Comparison of ENCODE assay signal across 20 cellular contexts in the genomic region with DNA sequence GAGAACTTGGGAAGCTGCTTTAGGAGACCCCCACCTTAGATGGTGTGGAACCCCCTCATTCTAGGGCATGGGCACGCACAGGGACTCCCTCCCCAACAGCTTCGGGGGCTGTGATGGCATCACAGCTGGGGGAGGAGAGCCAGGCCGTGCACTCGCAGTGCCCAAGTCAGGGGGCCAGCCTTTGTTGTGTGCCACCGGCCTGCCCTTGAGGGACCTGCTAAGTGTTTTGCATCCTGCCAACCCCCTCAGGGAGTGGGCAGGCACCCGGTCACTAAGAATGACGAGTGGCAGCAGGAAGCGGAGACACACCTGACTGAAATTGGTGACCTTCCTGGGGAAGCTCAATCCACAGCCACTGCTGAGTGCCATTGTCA.
A peak's percentile ranks its signal among the peaks of the same experiment; 100 is the strongest.
DNase-seq lines count a peak whose midpoint lies in the region; ATAC-seq, FAIRE-seq and TF ChIP-seq lines count a peak whose summit lies in the region.
"Had no signal": no experiment of that assay in that cellular context is flagged by ENCODE, and none has a peak within 500 bp of the region (broad histone marks: within the 10 kb centered on the region; RNA-seq: fewer than 3 reads in every experiment).

No MANE protein-coding gene starts in this region.

- no peak overlapping the region for H3K4me3 ChIP-seq in heart right ventricle
- no peak overlapping the region for H3K4me3 ChIP-seq in coronary artery
- H3K4me3 ChIP-seq in osteoblast (ENCODE audit: insufficient read depth, low read length) = no peak overlapping the region
- H3K4me3 ChIP-seq: GM23338, HAP-1 had no signal

- ATAC-seq in heart right ventricle (no peak), HG02763 (IDR thresholded peaks at IDR 0.05; ENCODE audit: unreplicated experiment) (no peak), GM18868 (IDR thresholded peaks at IDR 0.05; ENCODE audit: unreplicated experiment) (no peak)
- ATAC-seq: GM23338 had no signal

- no peak overlapping the region for H3K27ac ChIP-seq in heart right ventricle
- no peak overlapping the region for H3K27ac ChIP-seq in coronary artery
- no peak overlapping the region for H3K27ac ChIP-seq in osteoblast (ENCODE audit: low read depth, low read length)
- H3K27ac ChIP-seq: 22Rv1 had no signal

- TF ChIP-seq POLR2A in GM12891 (IDR thresholded peaks at IDR 0.05; ENCODE audit: low read depth, low read length) = no peak

- no peak for FAIRE-seq in GM12891 (lab: Jason Lieb, UNC)
- FAIRE-seq: A204.1, G401.6 had no signal

- H3K79me2 ChIP-seq in osteoblast (ENCODE audit: insufficient read depth, low read length) = no peaks in the 10 kb centered on the region

- TF ChIP-seq CTCF in heart right ventricle (IDR thresholded peaks at IDR 0.05) (no peak), coronary artery (IDR thresholded peaks at IDR 0.05) (no peak), osteoblast (IDR thresholded peaks at IDR 0.05; ENCODE audit: extremely low read depth, low read depth, low read length) (no peak)

- DNase-seq in cardiac septum (ENCODE audit: low spot score) = peak; percentile 70
- no peak for DNase-seq in heart right ventricle
- peak; percentile 63 for DNase-seq in coronary artery (ENCODE audit: low spot score)
- DNase-seq in osteoblast (ENCODE audit: insufficient read length, low spot score, missing footprints) = peak; percentile 50
- no peak for DNase-seq in GM12891 (ENCODE audit: insufficient read length, low spot score)
- no peak for DNase-seq in ecto neural progenitor cell (ENCODE audit: low spot score)
- DNase-seq: C1 segment of cervical spinal cord; Calu3; CD4-positive, alpha-beta memory T cell; COR-L47; DMS153; DND-41; HFFc6 had no signal

- H3K4me2 ChIP-seq in osteoblast (ENCODE audit: insufficient read depth, low read length) = no peak overlapping the region
- H3K4me2 ChIP-seq: GM23338 had no signal

- intact Hi-C loops in cardiac septum (cut with DNase I) = no loop called here
- intact Hi-C loops in heart right ventricle (cut with DNase I) = no loop called here

- H3K36me3 ChIP-seq in heart right ventricle (no peaks in the 10 kb centered on the region), osteoblast (ENCODE audit: insufficient read depth, low read length) (no peaks in the 10 kb centered on the region)
- H3K36me3 ChIP-seq: HAP-1 had no signal

- no peaks in the 10 kb centered on the region for H3K9me3 ChIP-seq in heart right ventricle
- no peaks in the 10 kb centered on the region for H3K9me3 ChIP-seq in osteoblast (ENCODE audit: low read depth, low read length)
- H3K9me3 ChIP-seq: HAP-1 had no signal

- H3K4me1 ChIP-seq in heart right ventricle (no peaks in the 10 kb centered on the region), osteoblast (ENCODE audit: insufficient read depth, low read length) (no peaks in the 10 kb centered on the region)
- H3K4me1 ChIP-seq: HAP-1 had no signal

- 84 to 85% methylated on average over 8 of the region's 8 CpGs for WGBS in heart right ventricle, 2 donors

- H2AFZ ChIP-seq in osteoblast (ENCODE audit: low read length) = no peak overlapping the region
- H2AFZ ChIP-seq: GM23338 had no signal

- H3K27me3 ChIP-seq in heart right ventricle (peaks cover 0 to 35% (median 19%) of the 10 kb centered on the region in 7 donors), osteoblast (ENCODE audit: insufficient read depth, low read length) (no peaks in the 10 kb centered on the region)

- H4K20me1 ChIP-seq in osteoblast (ENCODE audit: insufficient read depth, low read length) = no peaks in the 10 kb centered on the region

TF ChIP-seq in GM12891, 5 proteins besides CTCF, POLR2A, EP300 and RAD21:
- TF ChIP-seq POU2F2 (IDR thresholded peaks at IDR 0.05; ENCODE audit: low read depth, low read length) (no peak), SPI1 (IDR thresholded peaks at IDR 0.05; ENCODE audit: low read depth, low read length) (no peak), TAF1 (IDR thresholded peaks at IDR 0.05; ENCODE audit: low read depth, low read length) (no peak), PAX5 (IDR thresholded peaks at IDR 0.05; ENCODE audit: insufficient read depth, low read length, severe bottlenecking) (no peak), POLR2AphosphoS5 (IDR thresholded peaks at IDR 0.05; ENCODE audit: low read depth, low read length) (no peak)

Comparison
In these comparisons a context has a peak if more than half of its experiments do, and no peak if none do; other contexts are left out.
1. DNase-seq: peak in cardiac septum (single experiment), coronary artery (single experiment) and osteoblast (single experiment); none in heart right ventricle (0 of 2), GM12891 (single experiment) and ecto neural progenitor cell (single experiment).